15 cellular contexts compared by ENCODE assay signal in the genomic region with DNA sequence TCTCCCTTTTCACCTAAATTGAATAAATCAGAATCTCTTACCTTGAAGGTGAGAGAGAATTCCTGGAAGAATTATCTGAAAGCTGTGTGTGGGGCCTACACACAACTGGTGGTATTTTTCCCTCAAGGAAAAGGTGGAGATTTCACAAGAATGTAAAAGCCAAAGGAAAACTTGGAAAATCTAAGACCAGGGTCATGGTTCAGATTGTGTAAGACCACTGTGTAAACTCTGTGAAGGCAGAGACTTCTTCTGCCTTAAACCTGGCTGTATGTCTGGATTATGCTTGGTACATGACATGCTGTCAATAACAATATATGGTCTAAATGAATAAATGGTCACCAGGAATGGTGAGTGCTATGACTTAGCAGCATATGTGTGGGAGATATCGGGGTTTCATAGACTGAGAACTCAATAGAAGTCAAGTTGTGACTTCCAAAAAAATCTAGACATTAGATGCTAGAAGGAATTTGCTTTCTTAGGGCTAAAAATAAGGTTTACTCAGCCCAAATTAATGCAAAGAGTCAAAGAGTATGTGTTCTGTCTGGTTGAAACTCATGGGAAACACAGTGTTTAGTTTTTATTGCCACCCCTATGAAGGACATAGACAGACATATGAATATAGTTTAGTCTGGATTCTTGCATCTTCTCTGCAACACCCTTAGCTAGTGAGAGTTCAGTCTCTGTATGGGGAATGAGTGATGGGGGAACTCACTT.
DNase-seq lines count a peak whose midpoint lies in the region; TF ChIP-seq lines count a peak whose summit lies in the region.
"Had no signal": no experiment of that assay in that cellular context is flagged by ENCODE, and none has a peak within 500 bp of the region (broad histone marks: within the 10 kb centered on the region; RNA-seq: fewer than 3 reads in every experiment).

No MANE protein-coding gene starts in this region.

- H3K4me3 Mint-ChIP-seq in Caco-2 (ENCODE audit: unreplicated experiment) = no peak overlapping the region
- no peak overlapping the region for H3K4me3 Mint-ChIP-seq in osteocyte (ENCODE audit: unreplicated experiment)
- no peak overlapping the region for H3K4me3 Mint-ChIP-seq in activated T-helper 1 cell treated with anti-CD3 and anti-CD28 coated beads, Interleukin-12 subunit alpha, Interleukin-12 subunit beta, Interleukin-2, Interleukin-4 antibody, amounts not matched to agents 30 ng/mL and 10 ng/mL and 1 ng/mL, durations not matched to agents 14 hours and 24 hours and 36 hours

- H3K9me3 ChIP-seq in Caco-2 (no peaks in the 10 kb centered on the region), testis (no peaks in the 10 kb centered on the region)
- H3K9me3 ChIP-seq: A549, HAP-1, SK-N-SH had no signal

- peak overlapping the region; percentile 70 for H3K27ac Mint-ChIP-seq in Caco-2 (ENCODE audit: unreplicated experiment)
- H3K27ac Mint-ChIP-seq in osteocyte (ENCODE audit: unreplicated experiment) = peak overlapping the region; percentile 35
- no peak overlapping the region for H3K27ac Mint-ChIP-seq in activated T-helper 1 cell treated with anti-CD3 and anti-CD28 coated beads, Interleukin-12 subunit alpha, Interleukin-12 subunit beta, Interleukin-2, Interleukin-4 antibody, amounts not matched to agents 30 ng/mL and 10 ng/mL and 1 ng/mL, durations not matched to agents 14 hours and 24 hours and 36 hours

- peak in 1 of 2 experiments; percentile 24 for DNase-seq in Caco-2
- DNase-seq in NCI-H226 = peak; percentile 9
- DNase-seq in epithelial cell of proximal tubule (ENCODE audit: low read depth) = peak; percentile 49
- no peak for DNase-seq in osteocyte (ENCODE audit: extremely low spot score, unreplicated experiment)
- DNase-seq in activated T-helper 1 cell treated with anti-CD3 and anti-CD28 coated beads, Interleukin-12 subunit alpha, Interleukin-12 subunit beta, Interleukin-2, Interleukin-4 antibody, amounts not matched to agents 30 ng/mL and 10 ng/mL and 1 ng/mL, durations not matched to agents 14 hours and 24 hours and 36 hours (ENCODE audit: low spot score) = no peak
- no peak for DNase-seq in NCI-H1930 (lab: John Stamatoyannopoulos, UW)
- DNase-seq in testis = no peak
- no peak for DNase-seq in activated CD4-positive, CD25-positive, alpha-beta regulatory T cell treated with anti-CD3 and anti-CD28 coated beads, Interleukin-2, amount 50 U/mL, for 72 hours
- DNase-seq: DMS153, NCI-H1436, NCI-H510A treated with DMSO at 0.1 percent for 48 hours, SHP77, SK-N-SH had no signal

- H3K27me3 ChIP-seq in Caco-2 (replicated peaks; ENCODE audit: control insufficient read depth, insufficient read depth, low read length) (no peaks in the 10 kb centered on the region), testis (no peaks in the 10 kb centered on the region)

- H3K36me3 ChIP-seq in Caco-2 (ENCODE audit: control insufficient read depth, insufficient read depth, low read length) (no peaks in the 10 kb centered on the region), testis (ENCODE audit: low read depth, missing control alignments) (no peaks in the 10 kb centered on the region)
- H3K36me3 ChIP-seq: HAP-1 had no signal

- TF ChIP-seq POLR2A in testis (IDR thresholded peaks at IDR 0.05) = no peak

- H3K4me1 ChIP-seq in Caco-2 (peaks cover 40% of the 10 kb centered on the region), testis (no peaks in the 10 kb centered on the region)
- H3K4me1 ChIP-seq: HAP-1 had no signal

- 88 to 97% methylated on average over 1 of the region's 1 CpG for WGBS in testis, 2 donors

- peaks cover 33% of the 10 kb centered on the region for H3K4me1 Mint-ChIP-seq in Caco-2 (ENCODE audit: low read depth, unreplicated experiment)
- H3K4me1 Mint-ChIP-seq in osteocyte (ENCODE audit: unreplicated experiment) = peaks cover 24% of the 10 kb centered on the region
- no peaks in the 10 kb centered on the region for H3K4me1 Mint-ChIP-seq in activated T-helper 1 cell treated with anti-CD3 and anti-CD28 coated beads, Interleukin-12 subunit alpha, Interleukin-12 subunit beta, Interleukin-2, Interleukin-4 antibody, amounts not matched to agents 30 ng/mL and 10 ng/mL and 1 ng/mL, durations not matched to agents 14 hours and 24 hours and 36 hours (ENCODE audit: low read depth)

- intact Hi-C loops in Caco-2 (cut with micrococcal nuclease; ENCODE audit: unreplicated experiment) (no loop called here), testis (cut with DNase I; ENCODE audit: low total_unique reads) (no loop called here)
- intact Hi-C loops in activated T-helper 1 cell treated with anti-CD3 and anti-CD28 coated beads, Interleukin-12 subunit alpha, Interleukin-12 subunit beta, Interleukin-2, Interleukin-4 antibody, amounts not matched to agents 30 ng/mL and 10 ng/mL and 1 ng/mL, durations not matched to agents 14 hours and 24 hours and 36 hours (cut with micrococcal nuclease) = no loop called here

- no peaks in the 10 kb centered on the region for H3K27me3 Mint-ChIP-seq in Caco-2 (ENCODE audit: insufficient read depth, unreplicated experiment)
- H3K27me3 Mint-ChIP-seq in osteocyte (ENCODE audit: unreplicated experiment) = no peaks in the 10 kb centered on the region
- H3K27me3 Mint-ChIP-seq in activated T-helper 1 cell treated with anti-CD3 and anti-CD28 coated beads, Interleukin-12 subunit alpha, Interleukin-12 subunit beta, Interleukin-2, Interleukin-4 antibody, amounts not matched to agents 30 ng/mL and 10 ng/mL and 1 ng/mL, durations not matched to agents 14 hours and 24 hours and 36 hours (ENCODE audit: insufficient read depth) = peaks cover 34% of the 10 kb centered on the region

- no TSS peak for BruUV-seq in Caco-2 (replicated peaks; lab: Mats Ljungman, UMichigan)

- H3K27ac ChIP-seq in testis = no peak overlapping the region
- H3K27ac ChIP-seq: A549 had no signal

- POLR2A ChIA-PET in Caco-2 (lab: Charles Lee) = no interaction called here

- TF ChIP-seq CTCF in Caco-2 (IDR thresholded peaks at IDR 0.05; ENCODE audit: insufficient read depth in 1 of 2, low read depth in 1 of 2, low read length in 1 of 2, severe bottlenecking in 1 of 2, unreplicated experiment in 1 of 2) = no peak
- TF ChIP-seq CTCF in epithelial cell of proximal tubule (conservative IDR thresholded peaks at IDR 0.05; ENCODE audit: low read depth, low read length) = no peak
- no peak for TF ChIP-seq CTCF in osteocyte (IDR thresholded peaks at IDR 0.05)
- TF ChIP-seq CTCF in testis (IDR thresholded peaks at IDR 0.05) = no peak

- CTCF ChIA-PET in Caco-2 (lab: Charles Lee) = interaction anchor here (1.6 kb wide), 1 partner anchor 201 kb away, joined by 7 read pairs; no protein-coding TSS in a partner anchor

- no peaks in the 10 kb centered on the region for H3K9me3 Mint-ChIP-seq in Caco-2 (ENCODE audit: unreplicated experiment)
- no peaks in the 10 kb centered on the region for H3K9me3 Mint-ChIP-seq in osteocyte (ENCODE audit: unreplicated experiment)
- H3K9me3 Mint-ChIP-seq in activated T-helper 1 cell treated with anti-CD3 and anti-CD28 coated beads, Interleukin-12 subunit alpha, Interleukin-12 subunit beta, Interleukin-2, Interleukin-4 antibody, amounts not matched to agents 30 ng/mL and 10 ng/mL and 1 ng/mL, durations not matched to agents 14 hours and 24 hours and 36 hours = no peaks in the 10 kb centered on the region

- H3K4me3 ChIP-seq in Caco-2 (ENCODE audit: low read depth, low read length) = no peak overlapping the region
- no peak overlapping the region for H3K4me3 ChIP-seq in epithelial cell of proximal tubule (ENCODE audit: low read depth, low read length)
- no peak overlapping the region for H3K4me3 ChIP-seq in testis
- H3K4me3 ChIP-seq: A549, HAP-1 had no signal

- H3K36me3 Mint-ChIP-seq in Caco-2 (ENCODE audit: insufficient read depth, unreplicated experiment) (no peaks in the 10 kb centered on the region), osteocyte (ENCODE audit: unreplicated experiment) (no peaks in the 10 kb centered on the region)
- no peaks in the 10 kb centered on the region for H3K36me3 Mint-ChIP-seq in activated T-helper 1 cell treated with anti-CD3 and anti-CD28 coated beads, Interleukin-12 subunit alpha, Interleukin-12 subunit beta, Interleukin-2, Interleukin-4 antibody, amounts not matched to agents 30 ng/mL and 10 ng/mL and 1 ng/mL, durations not matched to agents 14 hours and 24 hours and 36 hours (ENCODE audit: low read depth)

Comparison
In these comparisons a context has a peak if more than half of its experiments do, and no peak if none do; other contexts are left out.
1. DNase-seq: peak in NCI-H226 (single experiment) and epithelial cell of proximal tubule (single experiment); none in osteocyte (single experiment), activated T-helper 1 cell treated with anti-CD3 and anti-CD28 coated beads, Interleukin-12 subunit alpha, Interleukin-12 subunit beta, Interleukin-2, Interleukin-4 antibody, amounts not matched to agents 30 ng/mL and 10 ng/mL and 1 ng/mL, durations not matched to agents 14 hours and 24 hours and 36 hours (single experiment), NCI-H1930 (0 of 2), testis (single experiment) and activated CD4-positive, CD25-positive, alpha-beta regulatory T cell treated with anti-CD3 and anti-CD28 coated beads, Interleukin-2, amount 50 U/mL, for 72 hours (single experiment).